ENCODE assay signal across 26 cellular contexts in the genomic region with DNA sequence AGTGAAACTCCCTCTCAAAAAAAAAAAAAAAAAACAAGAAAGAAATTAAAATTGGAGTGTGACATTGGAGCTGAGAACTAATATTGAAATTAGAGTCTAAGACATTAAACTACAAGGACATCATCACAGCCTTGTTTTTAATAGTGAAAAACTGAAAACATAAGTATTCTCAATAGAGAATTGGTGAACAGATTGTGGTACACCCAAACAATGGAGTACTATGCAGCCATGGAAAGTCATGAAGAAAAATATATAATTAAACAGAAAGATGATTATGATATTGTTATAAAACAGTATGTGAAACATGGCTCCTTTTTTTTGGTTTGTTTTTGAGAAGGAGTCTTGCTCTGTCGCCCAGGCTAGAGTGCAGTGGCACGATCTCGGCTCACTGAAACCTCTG. TPM values are rescaled to one million over a fixed set of nuclear protein-coding genes. Genes with fewer than 3 reads are reported as not detected.
"Had no signal": no experiment of that assay in that cellular context is flagged by ENCODE, and none has a peak within 500 bp of the region (broad histone marks: within the 10 kb centered on the region; RNA-seq: fewer than 3 reads in every experiment).

No MANE protein-coding gene starts in this region.

- H3K27ac ChIP-seq: coronary artery, epithelial cell of prostate, esophagus squamous epithelium, gastrocnemius medialis, heart right ventricle, left lung, lower lobe of right lung had no signal

- ATAC-seq: effector memory CD8-positive, alpha-beta T cell; esophagus mucosa; gastrocnemius medialis; heart right ventricle; left cardiac atrium; left lung; left ventricle myocardium superior; lower lobe of right lung; mucosa of descending colon had no signal

- H3K9me3 ChIP-seq: esophagus squamous epithelium, gastrocnemius medialis, heart right ventricle, left lung, lower lobe of right lung, mucosa of descending colon had no signal

- H3K4me1 ChIP-seq: gastrocnemius medialis, heart right ventricle, left lung, lower lobe of right lung had no signal

- H3K36me3 ChIP-seq: esophagus squamous epithelium, gastrocnemius medialis, heart right ventricle, left lung, lower lobe of right lung had no signal

- H3K4me3 ChIP-seq: coronary artery, esophagus squamous epithelium, gastrocnemius medialis, heart right ventricle, left lung, lower lobe of right lung, mucosa of descending colon had no signal

- DNase-seq: effector CD8-positive, alpha-beta T cell; effector memory CD8-positive, alpha-beta T cell; erythroblast; esophagus squamous epithelium; foreskin fibroblast; foreskin melanocyte; gastrocnemius medialis; glutamatergic neuron; head of caudate nucleus; heart right ventricle; hippocampal formation; left cardiac atrium; left lung; left ventricle myocardium superior; lower lobe of right lung; mesenchymal stem cell; mucosa of descending colon; naive B cell had no signal

RNA-seq across cellular contexts. Expression of a gene that starts 43.4 kb away (rescaled TPM):
- total RNA-seq: dermis microvascular lymphatic vessel endothelial cell, glomerular endothelial cell, lung microvascular endothelial cell, mesenteric fat pad, myocyte had no signal
